Comparison of ENCODE assay signal across 19 cellular contexts in the genomic region with DNA sequence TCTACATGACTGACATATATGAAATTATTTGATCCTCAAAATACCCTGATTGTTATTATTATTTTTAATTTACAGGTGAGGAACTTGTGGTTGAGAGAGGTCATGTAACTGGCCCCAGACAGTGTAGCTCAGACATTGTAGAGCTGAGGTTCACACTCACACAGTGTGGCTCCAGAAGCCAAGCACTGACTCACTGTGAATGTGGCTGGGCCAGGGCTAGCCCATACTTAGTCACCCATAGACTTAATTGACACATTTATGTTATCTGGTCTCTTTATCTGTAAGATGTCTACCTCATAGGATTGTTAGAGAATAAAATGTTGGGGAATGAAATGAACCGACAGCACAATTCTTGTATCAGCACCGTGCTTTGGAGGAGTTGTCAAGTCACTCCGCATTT. TPM values are rescaled to one million over a fixed set of nuclear protein-coding genes. Genes with fewer than 3 reads are reported as not detected.
A peak's percentile ranks its signal among the peaks of the same experiment; 100 is the strongest.
DNase-seq lines count a peak whose midpoint lies in the region; ATAC-seq and TF ChIP-seq lines count a peak whose summit lies in the region.
"Had no signal": no experiment of that assay in that cellular context is flagged by ENCODE, and none has a peak within 500 bp of the region (broad histone marks: within the 10 kb centered on the region; RNA-seq: fewer than 3 reads in every experiment).

No MANE protein-coding gene starts in this region.

- H3K27me3 Mint-ChIP-seq in T-cell, result peaks cover 26 to 35% of the 10 kb centered on the region in 2 donors

- POLR2A ChIA-PET in T-cell (lab: Charles Lee), result no interaction called here

- H3K9me3 Mint-ChIP-seq in T-cell, result no peaks in the 10 kb centered on the region
- H3K9me3 Mint-ChIP-seq: activated naive CD4-positive, alpha-beta T cell treated with anti-CD3 and anti-CD28 coated beads, Interleukin-2, amount 50 U/mL, for 24 hours; natural killer cell had no signal

- H3K4me3 Mint-ChIP-seq in T-cell, result no peak overlapping the region
- H3K4me3 Mint-ChIP-seq: activated naive CD4-positive, alpha-beta T cell treated with anti-CD3 and anti-CD28 coated beads, Interleukin-2, amount 50 U/mL, for 24 hours; natural killer cell had no signal

- 93% methylated on average over 3 of the region's 3 CpGs for WGBS in right lobe of liver (ENCODE audit: insufficient coverage, low coverage, low lambda C conversion rate, missing lambda C conversion rate)

- H3K36me3 Mint-ChIP-seq in T-cell, result no peaks in the 10 kb centered on the region
- H3K36me3 Mint-ChIP-seq: activated naive CD4-positive, alpha-beta T cell treated with anti-CD3 and anti-CD28 coated beads, Interleukin-2, amount 50 U/mL, for 24 hours; natural killer cell had no signal

- intact Hi-C loops in right lobe of liver (cut with DNase I), result no loop called here

- no peak for TF ChIP-seq POLR2A in right lobe of liver (IDR thresholded peaks at IDR 0.05)

- H3K4me3 ChIP-seq in AG10803 (ENCODE audit: low read length) (no peak overlapping the region), fibroblast of the aortic adventitia (ENCODE audit: low read depth, low read length) (no peak overlapping the region), right lobe of liver (no peak overlapping the region)
- H3K4me3 ChIP-seq: gastrocnemius medialis, lower lobe of right lung had no signal

- TF ChIP-seq CTCF in AG10803 (conservative IDR thresholded peaks at IDR 0.05; ENCODE audit: low read length), result no peak
- no peak for TF ChIP-seq CTCF in fibroblast of the aortic adventitia (IDR thresholded peaks at IDR 0.05; ENCODE audit: insufficient read depth, low read length)
- TF ChIP-seq CTCF in right lobe of liver (IDR thresholded peaks at IDR 0.05), result no peak

- H3K4me1 Mint-ChIP-seq in T-cell, result no peaks in the 10 kb centered on the region
- H3K4me1 Mint-ChIP-seq: activated naive CD4-positive, alpha-beta T cell treated with anti-CD3 and anti-CD28 coated beads, Interleukin-2, amount 50 U/mL, for 24 hours; natural killer cell had no signal

- no peak overlapping the region for H3K27ac ChIP-seq in right lobe of liver
- H3K27ac ChIP-seq: gastrocnemius medialis, lower lobe of right lung, WERI-Rb-1 had no signal

- no peaks in the 10 kb centered on the region for H3K36me3 ChIP-seq in right lobe of liver
- H3K36me3 ChIP-seq: gastrocnemius medialis, lower lobe of right lung, WERI-Rb-1 had no signal

- H3K9me3 ChIP-seq in right lobe of liver, result no peaks in the 10 kb centered on the region
- H3K9me3 ChIP-seq: gastrocnemius medialis, lower lobe of right lung had no signal

- DNase-seq in AG10803 (ENCODE audit: low read depth) (peak; percentile 12), EL (peak; percentile 70), RKO (ENCODE audit: low spot score) (peak; percentile 43), fibroblast of the aortic adventitia (ENCODE audit: low read depth) (peak; percentile 16), NCI-H187 treated with DMSO at 0.1 percent for 48 hours (lab: John Stamatoyannopoulos, UW) (no peak), DMS 273 treated with DMSO at 0.1 percent for 48 hours (lab: John Stamatoyannopoulos, UW) (no peak), T-cell (no peak), right lobe of liver (no peak)
- DNase-seq: activated CD8-positive, alpha-beta memory T cell treated with anti-CD3 and anti-CD28 coated beads, Interleukin-2, amount 50 U/mL, for 48 hours; DMS153; effector memory CD4-positive, alpha-beta T cell; gastrocnemius medialis; Kasumi-1; lower lobe of right lung; natural killer cell; NCI-H1694 treated with DMSO at 0.1 percent for 48 hours; NCI-H510A treated with DMSO at 0.1 percent for 48 hours; WERI-Rb-1 had no signal

- H3K27me3 ChIP-seq in right lobe of liver, result no peaks in the 10 kb centered on the region
- H3K27me3 ChIP-seq: gastrocnemius medialis had no signal

- CTCF ChIA-PET in T-cell (lab: Charles Lee), result interaction anchor here in 1 of 2 donors (0.5 kb wide), 1 partner anchor 25 kb away, joined by 3 read pairs; the partner anchor contains the start of gene CCDC112

- H3K27ac Mint-ChIP-seq in T-cell, result no peak overlapping the region
- H3K27ac Mint-ChIP-seq: activated naive CD4-positive, alpha-beta T cell treated with anti-CD3 and anti-CD28 coated beads, Interleukin-2, amount 50 U/mL, for 24 hours; natural killer cell had no signal

- peaks cover 0 to 10% (median 0%) of the 10 kb centered on the region in 4 donors for H3K4me1 ChIP-seq in right lobe of liver
- H3K4me1 ChIP-seq: lower lobe of right lung had no signal

- ATAC-seq in T-cell (replicated peaks in 1 of 4) (no peak), right lobe of liver (no peak)
- ATAC-seq: gastrocnemius medialis, lower lobe of right lung had no signal

RNA-seq across cellular contexts. Expression of gene CCDC112, which starts 24.9 kb away (rescaled TPM):
- total RNA-seq in fibroblast of the aortic adventitia (ENCODE audit: low replicate concordance), result 12.6 and 30.7 TPM in 2 replicates
- 1 to 10 TPM; 3.0 to 7.4 (median 4.8) TPM for total RNA-seq in T-cell
- total RNA-seq in right lobe of liver, result 1 to 10 TPM in 2 of 6 experiments, under 1 TPM in 4; 0.49 to 1.8 (median 0.93) TPM

RNA-seq across cellular contexts. Expression of gene PGGT1B, which starts 58.6 kb away (rescaled TPM):
- total RNA-seq in fibroblast of the aortic adventitia (ENCODE audit: low replicate concordance) (5.7 and 15.1 TPM in 2 replicates), T-cell (10 to 100 TPM; 35.0 to 45.6 (median 36.0) TPM), right lobe of liver (10 to 100 TPM in 4 of 6 experiments, 1 to 10 TPM in 2; 7.1 to 29.3 (median 21.1) TPM)

Comparison
In these comparisons a context has a peak if more than half of its experiments do, and no peak if none do; other contexts are left out.
1. DNase-seq: peak in AG10803 (single experiment), EL (single experiment), RKO (single experiment) and fibroblast of the aortic adventitia (single experiment); none in NCI-H187 treated with DMSO at 0.1 percent for 48 hours (single experiment), DMS 273 treated with DMSO at 0.1 percent for 48 hours (single experiment), T-cell (0 of 34) and right lobe of liver (0 of 3).